ENCODE assay signal across 2 cellular contexts in the genomic region with DNA sequence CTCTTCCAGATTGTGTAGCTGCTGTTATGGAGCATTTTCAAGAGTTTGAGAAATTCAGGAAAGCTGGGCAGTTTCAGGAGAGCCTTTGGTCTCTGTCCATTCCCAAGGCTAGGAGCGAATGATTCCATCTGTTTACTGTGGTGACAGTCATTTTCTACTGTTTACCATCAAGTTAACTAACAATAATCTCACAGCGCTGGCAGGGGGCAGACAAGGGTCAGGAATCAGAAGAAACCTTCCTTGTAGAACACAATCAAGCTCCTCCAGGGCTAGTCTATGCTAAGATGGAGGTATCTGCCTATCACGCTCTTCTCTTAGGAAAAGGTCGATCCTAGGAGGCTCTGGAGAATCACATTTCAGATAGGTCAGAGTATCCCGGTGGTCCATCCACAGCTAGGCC.
TF ChIP-seq lines count a peak whose summit lies in the region.

No MANE protein-coding gene starts in this region.

TF ChIP-seq in A549, 52 proteins besides CTCF, POLR2A, EP300 and RAD21 (continued from another document):
- TF ChIP-seq BHLHE40 (IDR thresholded peaks at IDR 0.05; ENCODE audit: low read depth, low read length) (no peak), NFE2L2 (conservative IDR thresholded peaks at IDR 0.05; ENCODE audit: low read length) (no peak), SMC3 (IDR thresholded peaks at IDR 0.05) (0 out of 3 replicates have a peak, but pooled peaks have one; percentile 21)
- TF ChIP-seq, protein P1, sequence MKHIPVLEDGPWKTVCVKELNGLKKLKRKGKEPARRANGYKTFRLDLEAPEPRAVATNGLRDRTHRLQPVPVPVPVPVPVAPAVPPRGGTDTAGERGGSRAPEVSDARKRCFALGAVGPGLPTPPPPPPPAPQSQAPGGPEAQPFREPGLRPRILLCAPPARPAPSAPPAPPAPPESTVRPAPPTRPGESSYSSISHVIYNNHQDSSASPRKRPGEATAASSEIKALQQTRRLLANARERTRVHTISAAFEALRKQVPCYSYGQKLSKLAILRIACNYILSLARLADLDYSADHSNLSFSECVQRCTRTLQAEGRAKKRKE (CRISPR knock-in tag; IDR thresholded peaks at IDR 0.05; ENCODE audit: low read depth): no peak

TF ChIP-seq in GM23338, 12 proteins besides CTCF, POLR2A, EP300 and RAD21:
- TF ChIP-seq, protein P2, sequence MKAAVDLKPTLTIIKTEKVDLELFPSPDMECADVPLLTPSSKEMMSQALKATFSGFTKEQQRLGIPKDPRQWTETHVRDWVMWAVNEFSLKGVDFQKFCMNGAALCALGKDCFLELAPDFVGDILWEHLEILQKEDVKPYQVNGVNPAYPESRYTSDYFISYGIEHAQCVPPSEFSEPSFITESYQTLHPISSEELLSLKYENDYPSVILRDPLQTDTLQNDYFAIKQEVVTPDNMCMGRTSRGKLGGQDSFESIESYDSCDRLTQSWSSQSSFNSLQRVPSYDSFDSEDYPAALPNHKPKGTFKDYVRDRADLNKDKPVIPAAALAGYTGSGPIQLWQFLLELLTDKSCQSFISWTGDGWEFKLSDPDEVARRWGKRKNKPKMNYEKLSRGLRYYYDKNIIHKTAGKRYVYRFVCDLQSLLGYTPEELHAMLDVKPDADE (IDR thresholded peaks at IDR 0.05): no peak
